ENCODE assay signal across 21 cellular contexts in genomic region chr20:45211569-45212474, GRCh38. TPM values are rescaled to one million over a fixed set of nuclear protein-coding genes. Genes with fewer than 3 reads are reported as not detected.
A peak's percentile ranks its signal among the peaks of the same experiment; 100 is the strongest.
DNase-seq lines count a peak whose midpoint lies in the region; ATAC-seq, FAIRE-seq and TF ChIP-seq lines count a peak whose summit lies in the region.
"Had no signal": no experiment of that assay in that cellular context is flagged by ENCODE, and none has a peak within 500 bp of the region (broad histone marks: within the 10 kb centered on the region; RNA-seq: fewer than 3 reads in every experiment).

No MANE protein-coding gene starts in this region.

- H3K27me3 Mint-ChIP-seq in H9 (ENCODE audit: low read depth) (peaks cover 23% of the 10 kb centered on the region), HFFc6 (ENCODE audit: insufficient read depth) (peaks cover 10% of the 10 kb centered on the region)

- H3K27ac ChIP-seq in H9 (ENCODE audit: insufficient read length, low read depth, low read length) (no peak overlapping the region), GM12878 (ENCODE audit: control insufficient read depth, insufficient read depth) (no peak overlapping the region)
- H3K27ac ChIP-seq: KMS-11, SJSA1 had no signal

- no peak for TF ChIP-seq RAD21 in GM12878 (IDR thresholded peaks at IDR 0.05; ENCODE audit: insufficient read depth, low read depth, low read length)

- H4K20me1 ChIP-seq in H9 (ENCODE audit: control insufficient read depth, insufficient read depth, insufficient read length) (no peaks in the 10 kb centered on the region), GM12878 (ENCODE audit: control insufficient read depth, insufficient read depth) (no peaks in the 10 kb centered on the region)

- CTCF ChIA-PET in GM12878 (lab: Yijun Ruan, JAX) = no interaction called here

- H3K4ac ChIP-seq in H9 (ENCODE audit: low read depth, low read length) = no peak overlapping the region

- H3K14ac ChIP-seq in H9 (ENCODE audit: insufficient read depth, low read length) = no peak overlapping the region

- intact Hi-C loops in GM12878 (cut with micrococcal nuclease; ENCODE audit: unreplicated experiment) = no loop called here

- H3K9me3 ChIP-seq in H9 (ENCODE audit: control insufficient read depth, low read depth, low read length) = no peaks in the 10 kb centered on the region
- H3K9me3 ChIP-seq in GM12878 (replicated peaks; ENCODE audit: control insufficient read depth, insufficient read depth, low read length) = no peaks in the 10 kb centered on the region
- H3K9me3 ChIP-seq: BE2C, SJSA1 had no signal

- no peak overlapping the region for H4K91ac ChIP-seq in H9 (ENCODE audit: insufficient read length, low read depth, low read length)

- BruUV-seq in GM12878 (replicated peaks; lab: Mats Ljungman, UMichigan) = no TSS peak

- no peak overlapping the region for H3T11ph ChIP-seq in H9 (ENCODE audit: low read length)

- RAD21 ChIA-PET in GM12878 (lab: Charles Lee; ENCODE audit: unreplicated experiment) = no interaction called here

- no peak overlapping the region for H2BK120ac ChIP-seq in H9 (ENCODE audit: low read depth, low read length, poor library complexity, severe bottlenecking)

- no peak overlapping the region for H3K27ac Mint-ChIP-seq in H9
- no peak overlapping the region for H3K27ac Mint-ChIP-seq in HFFc6
- H3K27ac Mint-ChIP-seq: CD4-positive, alpha-beta T cell had no signal

- H3K9me3 Mint-ChIP-seq in H9 = no peaks in the 10 kb centered on the region; a peak in 1 of 5 replicates
- H3K9me3 Mint-ChIP-seq in HFFc6 = no peaks in the 10 kb centered on the region
- H3K9me3 Mint-ChIP-seq: CD4-positive, alpha-beta T cell had no signal

- in situ Hi-C loops in GM12878 (cut with MboI) = no loop called here

- DNase-seq in DMS53 (lab: John Stamatoyannopoulos, UW) (peak; percentile 40), DMS53 treated with DMSO at 0.1 percent for 48 hours (lab: John Stamatoyannopoulos, UW; ENCODE audit: unreplicated experiment) (no peak), H9 (no peak), GM12878 (ENCODE audit: low read depth, low spot score) (no peak), HFFc6 (no peak)
- DNase-seq: 8988T; BE2C; CD4-positive, alpha-beta T cell; DMS79 treated with DMSO at 0.1 percent for 48 hours; NCI-H1048; NCI-H1436 treated with DMSO at 0.1 percent for 48 hours; NCI-H2081; NCI-H226; NCI-H524 treated with DMSO at 0.1 percent for 48 hours; PC-3 had no signal

- ATAC-seq in GM12878 (no peak), HG02763 (IDR thresholded peaks at IDR 0.05; ENCODE audit: unreplicated experiment) (no peak)
- ATAC-seq: HCT116, PC-3 had no signal

- H3K36me3 ChIP-seq in GM12878 (ENCODE audit: control insufficient read depth in 2 of 2, insufficient read depth in 2 of 2, low read length in 1 of 2) = no peaks in the 10 kb centered on the region
- H3K36me3 ChIP-seq: BE2C, SJSA1 had no signal

- POLR2A ChIA-PET in GM12878 (lab: Charles Lee) = no interaction called here

- TF ChIP-seq CTCF in H9 (conservative IDR thresholded peaks at IDR 0.05) = no peak
- TF ChIP-seq CTCF in GM12878 (IDR thresholded peaks at IDR 0.05 in 2 of 3, conservative IDR thresholded peaks at IDR 0.05 in 1 of 3; ENCODE audit: control insufficient read depth in 2 of 3, extremely low read depth in 1 of 3, insufficient read depth in 1 of 3, low read depth in 3 of 3, low read length in 3 of 3) = no peak
- no peak for TF ChIP-seq CTCF in HFFc6 (IDR thresholded peaks at IDR 0.05)

- H3K4me3 Mint-ChIP-seq in H9 (no peak overlapping the region), HFFc6 (no peak overlapping the region)
- H3K4me3 Mint-ChIP-seq: CD4-positive, alpha-beta T cell had no signal

- H3K4me3 ChIP-seq in GM12878 = no peak overlapping the region
- H3K4me3 ChIP-seq: SJSA1 had no signal

- no peak for FAIRE-seq in GM12878 (lab: Jason Lieb, UNC)

- H3K27me3 ChIP-seq in H9 (ENCODE audit: insufficient read depth, low read length) = no peaks in the 10 kb centered on the region
- H3K27me3 ChIP-seq in GM12878 (replicated peaks in 1 of 2; ENCODE audit: control insufficient read depth in 2 of 2, insufficient read depth in 2 of 2, low read length in 1 of 2) = peaks cover 0 to 5% of the 10 kb centered on the region in 2 experiments; a peak in 1 of 4 replicates

- peaks cover 0 to 2% (median 0%) of the 10 kb centered on the region in 3 experiments; a peak in 1 of 7 replicates for H3K36me3 Mint-ChIP-seq in H9 (ENCODE audit: insufficient read depth in 1 of 3, low read depth in 3 of 3)
- H3K36me3 Mint-ChIP-seq in HFFc6 (ENCODE audit: low read depth) = no peaks in the 10 kb centered on the region

- H3K4me1 ChIP-seq in H9 (ENCODE audit: insufficient read depth, low read length) (peaks cover 6% of the 10 kb centered on the region; the same call in 1 of the 2 replicates), GM12878 (ENCODE audit: control insufficient read depth, insufficient read depth, low read length) (no peaks in the 10 kb centered on the region)
- H3K4me1 ChIP-seq: BE2C, SJSA1 had no signal

- no peaks in the 10 kb centered on the region for H3K79me2 ChIP-seq in H9 (ENCODE audit: insufficient read depth, low read length)
- H3K79me2 ChIP-seq in GM12878 (ENCODE audit: control insufficient read depth, insufficient read depth, low read length) = no peaks in the 10 kb centered on the region

- no peak overlapping the region for H2AK5ac ChIP-seq in H9 (ENCODE audit: insufficient read length, low read length)

- H3K23me2 ChIP-seq in H9 (ENCODE audit: insufficient read length, low read depth, low read length, poor library complexity, severe bottlenecking) = no peaks in the 10 kb centered on the region

- no peak overlapping the region for H3K4me2 ChIP-seq in H9 (ENCODE audit: insufficient read depth, insufficient read length, low read length)
- H3K4me2 ChIP-seq in GM12878 (ENCODE audit: control insufficient read depth, insufficient read depth) = no peak overlapping the region
- H3K4me2 ChIP-seq: KMS-11 had no signal

- H3K4me1 Mint-ChIP-seq in H9 = peaks cover 26 to 29% of the 10 kb centered on the region in 2 experiments
- H3K4me1 Mint-ChIP-seq in HFFc6 (ENCODE audit: low read depth) = no peaks in the 10 kb centered on the region

- H3K56ac ChIP-seq in H9 (ENCODE audit: insufficient read length, low read depth, low read length) = no peak overlapping the region

- no peak overlapping the region for H2AFZ ChIP-seq in H9 (ENCODE audit: low read length)
- no peak overlapping the region for H2AFZ ChIP-seq in GM12878 (ENCODE audit: control insufficient read depth, low read depth, low read length)

- TF ChIP-seq EP300 in GM12878 (IDR thresholded peaks at IDR 0.05; ENCODE audit: borderline replicate concordance in 1 of 2, control insufficient read depth in 1 of 2, low read depth in 2 of 2, low read length in 2 of 2) = no peak

- no peak overlapping the region for H4K5ac ChIP-seq in H9 (ENCODE audit: insufficient read length, low read depth, low read length)

- no peak for TF ChIP-seq POLR2A in GM12878 (IDR thresholded peaks at IDR 0.05; ENCODE audit: low read depth, low read length)

- H3K9ac ChIP-seq in H9 (ENCODE audit: extremely low read depth, insufficient read length, low read length) (no peak overlapping the region), GM12878 (ENCODE audit: control insufficient read depth, insufficient read depth, low read length) (no peak overlapping the region)
- H3K9ac ChIP-seq: KMS-11 had no signal

- H2BK12ac ChIP-seq in H9 (ENCODE audit: insufficient read length, low read depth, low read length) = no peak overlapping the region

- peak overlapping the region; percentile 64 for H2BK20ac ChIP-seq in H9 (ENCODE audit: low read depth, low read length, poor library complexity, severe bottlenecking)

- H2BK15ac ChIP-seq in H9 (ENCODE audit: low read depth, low read length) = no peak overlapping the region

- no peak overlapping the region for H3K23ac ChIP-seq in H9 (ENCODE audit: insufficient read length, low read depth, low read length)

- H4K8ac ChIP-seq in H9 (replicated peaks; ENCODE audit: insufficient read length, low read depth, low read length) = no peak overlapping the region

- SMC1A ChIA-PET in GM12878 (lab: Charles Lee; ENCODE audit: uncharacterized antibody, unreplicated experiment) = no interaction called here

- no peak overlapping the region for H3K18ac ChIP-seq in H9 (ENCODE audit: insufficient read length, low read depth, low read length)

- H2BK5ac ChIP-seq in H9 (ENCODE audit: insufficient read length, low read length) = no peak overlapping the region

- no peaks in the 10 kb centered on the region for H3K79me1 ChIP-seq in H9 (ENCODE audit: insufficient read depth, low read depth, low read length, poor library complexity, severe bottlenecking)

RNA-seq across cellular contexts. Expression of gene SEMG1, which starts 5.0 kb away (rescaled TPM):
- 1.4 and 2.0 TPM in 2 replicates for total RNA-seq in H9 (2021)
- not detected in 2 replicates for total RNA-seq in GM12878 (2013; cell fraction: nucleolus; rRNA removed)
- total RNA-seq in GM12878 (2014; rRNA removed) = not detected in 2 replicates
- not detected in 2 replicates for total RNA-seq in GM12878 (2014; rRNA removed; fragmentation: Illumina TruSeq; extraction: Trizol)
- total RNA-seq in GM12878 (2021) = not detected in 2 replicates
- polyA plus RNA-seq in GM12878 (2011; ENCODE audit: low read depth) = not detected
- polyA plus RNA-seq in GM12878 (2011; rRNA removed) = not detected in 2 replicates
- polyA plus RNA-seq in GM12878 (2011; cell fraction: cytosol; rRNA removed) = not detected in 2 replicates
- not detected in 2 replicates for polyA plus RNA-seq in GM12878 (2011; cell fraction: nucleus; rRNA removed)
- not detected in 2 replicates for polyA plus RNA-seq in GM12878 (2012)
- not detected in 2 replicates for polyA plus RNA-seq in GM12878 (2014; fragmentation: Illumina TruSeq; extraction: Trizol)
- not detected for polyA plus RNA-seq in GM12878 (2014; fragmentation: Nextera tagmentation; extraction: Ambion mirVana)
- polyA plus RNA-seq in GM12878 (2014; rRNA removed) = not detected in 2 replicates
- polyA plus RNA-seq in GM12878 (2016; fragmentation: Nextera tagmentation; extraction: Ambion mirVana) = not detected
- not detected in 2 replicates for polyA minus RNA-seq in GM12878 (2011; rRNA and poly(A)+ RNA removed)
- polyA minus RNA-seq in GM12878 (2011; cell fraction: cytosol; rRNA and poly(A)+ RNA removed) = not detected in 2 replicates
- not detected in 2 replicates for polyA minus RNA-seq in GM12878 (2011; cell fraction: nucleus; rRNA and poly(A)+ RNA removed)
- total RNA-seq in HFFc6 (2021; fragmentation: NEBNext Ultra II Directional; extraction: Animal tissue kit (Norgen Biotek cat#: 25700)) = not detected
- total RNA-seq: CD4-positive, alpha-beta T cell; G401; M059J; PC-3; SJSA1 had no signal

RNA-seq across cellular contexts. Expression of gene SEMG2, which starts 9.4 kb away (rescaled TPM):
- total RNA-seq in H9 (2021) = not detected in 2 replicates
- not detected in 2 replicates for total RNA-seq in GM12878 (2013; cell fraction: nucleolus; rRNA removed)
- not detected in 2 replicates for total RNA-seq in GM12878 (2014; rRNA removed)
- total RNA-seq in GM12878 (2014; rRNA removed; fragmentation: Illumina TruSeq; extraction: Trizol) = not detected in 2 replicates
- total RNA-seq in GM12878 (2021) = not detected in 2 replicates
- not detected for polyA plus RNA-seq in GM12878 (2011; ENCODE audit: low read depth)
- polyA plus RNA-seq in GM12878 (2011; rRNA removed) = not detected in 2 replicates
- not detected in 2 replicates for polyA plus RNA-seq in GM12878 (2011; cell fraction: cytosol; rRNA removed)
- not detected in 2 replicates for polyA plus RNA-seq in GM12878 (2011; cell fraction: nucleus; rRNA removed)
- not detected in 2 replicates for polyA plus RNA-seq in GM12878 (2012)
- polyA plus RNA-seq in GM12878 (2014; fragmentation: Illumina TruSeq; extraction: Trizol) = not detected in 2 replicates
- not detected for polyA plus RNA-seq in GM12878 (2014; fragmentation: Nextera tagmentation; extraction: Ambion mirVana)
- not detected in 2 replicates for polyA plus RNA-seq in GM12878 (2014; rRNA removed)
- polyA plus RNA-seq in GM12878 (2016; fragmentation: Nextera tagmentation; extraction: Ambion mirVana) = not detected
- not detected in 2 replicates for polyA minus RNA-seq in GM12878 (2011; rRNA and poly(A)+ RNA removed)
- not detected in 2 replicates for polyA minus RNA-seq in GM12878 (2011; cell fraction: cytosol; rRNA and poly(A)+ RNA removed)
- not detected in 2 replicates for polyA minus RNA-seq in GM12878 (2011; cell fraction: nucleus; rRNA and poly(A)+ RNA removed)
- not detected for total RNA-seq in HFFc6 (2021; fragmentation: NEBNext Ultra II Directional; extraction: Animal tissue kit (Norgen Biotek cat#: 25700))
- total RNA-seq: CD4-positive, alpha-beta T cell; G401; M059J; PC-3; SJSA1 had no signal

RNA-seq across cellular contexts. Expression of gene PI3, which starts 37.1 kb away (rescaled TPM):
- total RNA-seq in H9 (2021) (not detected in 2 replicates), GM12878 (2014; rRNA removed) (not detected in 2 replicates), GM12878 (2014; rRNA removed; fragmentation: Illumina TruSeq; extraction: Trizol) (not detected in 2 replicates), GM12878 (2021) (not detected in 2 replicates)
- total RNA-seq in GM12878 (2013; cell fraction: nucleolus; rRNA removed) = not detected in 2 replicates
- not detected for polyA plus RNA-seq in GM12878 (2011; ENCODE audit: low read depth)
- polyA plus RNA-seq in GM12878 (2011; rRNA removed) (not detected in 2 replicates), GM12878 (2014; fragmentation: Illumina TruSeq; extraction: Trizol) (not detected in 2 replicates), GM12878 (2014; fragmentation: Nextera tagmentation; extraction: Ambion mirVana) (not detected), GM12878 (2014; rRNA removed) (not detected in 2 replicates), GM12878 (2016; fragmentation: Nextera tagmentation; extraction: Ambion mirVana) (not detected)
- not detected in 2 replicates for polyA plus RNA-seq in GM12878 (2011; cell fraction: cytosol; rRNA removed)
- not detected in 2 replicates for polyA plus RNA-seq in GM12878 (2011; cell fraction: nucleus; rRNA removed)
- not detected in 2 replicates for polyA plus RNA-seq in GM12878 (2012)
- polyA minus RNA-seq in GM12878 (2011; rRNA and poly(A)+ RNA removed) = not detected in 2 replicates
- not detected in 2 replicates for polyA minus RNA-seq in GM12878 (2011; cell fraction: cytosol; rRNA and poly(A)+ RNA removed)
- not detected in 2 replicates for polyA minus RNA-seq in GM12878 (2011; cell fraction: nucleus; rRNA and poly(A)+ RNA removed)
- not detected for total RNA-seq in HFFc6 (2021; fragmentation: NEBNext Ultra II Directional; extraction: Animal tissue kit (Norgen Biotek cat#: 25700))
- total RNA-seq: CD4-positive, alpha-beta T cell; G401; M059J; SJSA1 had no signal

RNA-seq across cellular contexts. Expression of gene SLPI, which starts 42.5 kb away (rescaled TPM):
- total RNA-seq in H9 (2021) (not detected in 2 replicates), GM12878 (2014; rRNA removed) (not detected in 2 replicates), GM12878 (2014; rRNA removed; fragmentation: Illumina TruSeq; extraction: Trizol) (not detected in 2 replicates), GM12878 (2021) (1.4 TPM in 1 of 2 replicates, not detected in the other)
- not detected in 2 replicates for total RNA-seq in GM12878 (2013; cell fraction: nucleolus; rRNA removed)
- not detected for polyA plus RNA-seq in GM12878 (2011; ENCODE audit: low read depth)
- polyA plus RNA-seq in GM12878 (2011; rRNA removed) (not detected in 2 replicates), GM12878 (2014; fragmentation: Illumina TruSeq; extraction: Trizol) (not detected in 2 replicates), GM12878 (2014; fragmentation: Nextera tagmentation; extraction: Ambion mirVana) (not detected), GM12878 (2014; rRNA removed) (0.56 TPM in 1 of 2 replicates, not detected in the other), GM12878 (2016; fragmentation: Nextera tagmentation; extraction: Ambion mirVana) (not detected)
- polyA plus RNA-seq in GM12878 (2011; cell fraction: cytosol; rRNA removed) = 0.20 TPM in 1 of 2 replicates, not detected in the other
- polyA plus RNA-seq in GM12878 (2011; cell fraction: nucleus; rRNA removed) = not detected in 2 replicates
- not detected in 2 replicates for polyA plus RNA-seq in GM12878 (2012)
- not detected in 2 replicates for polyA minus RNA-seq in GM12878 (2011; rRNA and poly(A)+ RNA removed)
- 24.7 and 29.1 TPM in 2 replicates for polyA minus RNA-seq in GM12878 (2011; cell fraction: cytosol; rRNA and poly(A)+ RNA removed)
- polyA minus RNA-seq in GM12878 (2011; cell fraction: nucleus; rRNA and poly(A)+ RNA removed) = 3.0 and 9.1 TPM in 2 replicates
- under 1 TPM in 2 of 6 experiments, not detected in 4; 0.33 to 0.66 TPM for total RNA-seq in HFFc6 (2021; fragmentation: NEBNext Ultra II Directional; extraction: Animal tissue kit (Norgen Biotek cat#: 25700))
- total RNA-seq: CD4-positive, alpha-beta T cell; G401; SJSA1 had no signal
